In genomic region chr13:110417537-110417908, GRCh38 we compare ENCODE assay signal across 16 cellular contexts.
DNase-seq lines count a peak whose midpoint lies in the region; ATAC-seq, FAIRE-seq and TF ChIP-seq lines count a peak whose summit lies in the region.
"Had no signal": no experiment of that assay in that cellular context is flagged by ENCODE, and none has a peak within 500 bp of the region (broad histone marks: within the 10 kb centered on the region; RNA-seq: fewer than 3 reads in every experiment).

No MANE protein-coding gene starts in this region.

- H2BK120ac ChIP-seq in trophoblast cell (ENCODE audit: insufficient read depth, low read length, poor library complexity) = peak overlapping the region; percentile 89

- H4K12ac ChIP-seq in trophoblast cell (ENCODE audit: low read depth, low read length) = no peak overlapping the region

- no peak overlapping the region for H3K14ac ChIP-seq in trophoblast cell (ENCODE audit: low read length)

- H3K79me2 ChIP-seq in astrocyte (ENCODE audit: insufficient read depth, low read length) (peaks cover 33% of the 10 kb centered on the region), trophoblast cell (ENCODE audit: control insufficient read depth, insufficient read depth, low read length, poor library complexity) (peaks cover 12% of the 10 kb centered on the region)

- no peak for FAIRE-seq in astrocyte (lab: Jason Lieb, UNC)

- H3K36me3 Mint-ChIP-seq in astrocyte (ENCODE audit: low read depth, unreplicated experiment) = peaks cover 53% of the 10 kb centered on the region
- H3K36me3 Mint-ChIP-seq: naive B cell had no signal

- peaks cover 38% of the 10 kb centered on the region for H3K79me1 ChIP-seq in trophoblast cell (ENCODE audit: low read length)

- H2AFZ ChIP-seq in astrocyte (ENCODE audit: low read depth, low read length) (no peak overlapping the region), trophoblast cell (ENCODE audit: insufficient read depth, low read length, poor library complexity) (no peak overlapping the region)

- peaks cover 79% of the 10 kb centered on the region for H3K4me1 Mint-ChIP-seq in astrocyte (ENCODE audit: low read depth, unreplicated experiment)
- peaks cover 38% of the 10 kb centered on the region for H3K4me1 Mint-ChIP-seq in stimulated activated naive CD8-positive, alpha-beta T cell treated with anti-CD3 and anti-CD28 coated beads, Interleukin-15, amount 100 ng/mL, for 72 hours
- H3K4me1 Mint-ChIP-seq: naive B cell had no signal

- H3K9ac ChIP-seq in astrocyte (ENCODE audit: low read length) (no peak overlapping the region), trophoblast cell (ENCODE audit: low read length) (no peak overlapping the region)
- H3K9ac ChIP-seq: BLaER1 treated with 17β-estradiol and CSF1 and Interleukin-3, amounts not matched to agents 10 nM and 100 nM had no signal

- H3K27me3 Mint-ChIP-seq in astrocyte (ENCODE audit: low read depth, unreplicated experiment) = no peaks in the 10 kb centered on the region
- peaks cover 99% of the 10 kb centered on the region for H3K27me3 Mint-ChIP-seq in stimulated activated naive CD8-positive, alpha-beta T cell treated with anti-CD3 and anti-CD28 coated beads, Interleukin-15, amount 100 ng/mL, for 72 hours

- H3K9me3 ChIP-seq in astrocyte (ENCODE audit: insufficient read depth, low read depth, low read length) = no peaks in the 10 kb centered on the region
- no peaks in the 10 kb centered on the region for H3K9me3 ChIP-seq in trophoblast cell (ENCODE audit: insufficient read depth, low read depth, low read length)
- no peaks in the 10 kb centered on the region for H3K9me3 ChIP-seq in upper lobe of right lung
- H3K9me3 ChIP-seq: SJCRH30 had no signal

- peak overlapping the region; percentile 51 for H3K27ac Mint-ChIP-seq in astrocyte (ENCODE audit: unreplicated experiment)
- H3K27ac Mint-ChIP-seq in stimulated activated naive CD8-positive, alpha-beta T cell treated with anti-CD3 and anti-CD28 coated beads, Interleukin-15, amount 100 ng/mL, for 72 hours = no peak overlapping the region

- H3K36me3 ChIP-seq in astrocyte (ENCODE audit: insufficient read depth, low read length) = peaks cover 31% of the 10 kb centered on the region
- peaks cover 10 to 14% of the 10 kb centered on the region in 2 experiments for H3K36me3 ChIP-seq in trophoblast cell (ENCODE audit: control insufficient read depth in 1 of 2, insufficient read depth in 2 of 2, low read length in 2 of 2)
- H3K36me3 ChIP-seq in upper lobe of right lung = no peaks in the 10 kb centered on the region
- H3K36me3 ChIP-seq: BLaER1 treated with 17β-estradiol and CSF1 and Interleukin-3, amounts not matched to agents 10 nM and 100 nM had no signal

- H3K23ac ChIP-seq in trophoblast cell (ENCODE audit: low read length) = no peak overlapping the region

- intact Hi-C loops in upper lobe of right lung (cut with DNase I) = loop anchor here (10.0 kb wide), 1 partner anchor 193 kb away; no protein-coding TSS in a partner anchor

- H2BK12ac ChIP-seq in trophoblast cell (ENCODE audit: low read length) = no peak overlapping the region

- H3K4me3 Mint-ChIP-seq in astrocyte (ENCODE audit: unreplicated experiment) = no peak overlapping the region
- H3K4me3 Mint-ChIP-seq in stimulated activated naive CD8-positive, alpha-beta T cell treated with anti-CD3 and anti-CD28 coated beads, Interleukin-15, amount 100 ng/mL, for 72 hours = no peak overlapping the region
- H3K4me3 Mint-ChIP-seq: naive B cell had no signal

- no peak for ATAC-seq in upper lobe of right lung
- no peak for ATAC-seq in stimulated activated naive CD8-positive, alpha-beta T cell treated with anti-CD3 and anti-CD28 coated beads, Interleukin-15, amount 100 ng/mL, for 72 hours
- no peak for ATAC-seq in GM21526 (IDR thresholded peaks at IDR 0.05; ENCODE audit: low FRiP score, unreplicated experiment)
- no peak for ATAC-seq in GM21717 (IDR thresholded peaks at IDR 0.05; ENCODE audit: unreplicated experiment)
- ATAC-seq: stimulated activated naive CD8-positive, alpha-beta T cell treated with anti-CD3 and anti-CD28 coated beads, Interleukin-15, Interleukin-2, amounts not matched to agents 100 U/mL and 50 U/mL, for 24 hours had no signal

- no peak overlapping the region for H3K4me2 ChIP-seq in astrocyte (ENCODE audit: low read length)
- H3K4me2 ChIP-seq in trophoblast cell (ENCODE audit: low read length) = no peak overlapping the region

- H3K4ac ChIP-seq in trophoblast cell (ENCODE audit: low read depth, low read length) = no peak overlapping the region

- TF ChIP-seq CTCF in astrocyte (IDR thresholded peaks at IDR 0.05; ENCODE audit: insufficient read depth, low read depth, low read length) (no peak), fibroblast of villous mesenchyme (IDR thresholded peaks at IDR 0.05; ENCODE audit: insufficient read depth, low read depth, low read length) (no peak), upper lobe of right lung (IDR thresholded peaks at IDR 0.05) (no peak)

- H3K27ac ChIP-seq in astrocyte (ENCODE audit: low read depth, low read length) (no peak overlapping the region), trophoblast cell (ENCODE audit: low read depth, low read length) (peak overlapping the region; percentile 36), upper lobe of right lung (peak overlapping the region; percentile 68)
- H3K27ac ChIP-seq: BLaER1 treated with 17β-estradiol and CSF1 and Interleukin-3, amounts not matched to agents 10 nM and 100 nM; SJCRH30 had no signal

- no peak overlapping the region for H3K18ac ChIP-seq in trophoblast cell (ENCODE audit: low read length)

- no CpG with 5 or more reads among the region's 5 CpGs for WGBS in trophoblast cell (ENCODE audit: extremely low coverage, insufficient coverage, insufficient read length)

- H2AK5ac ChIP-seq in trophoblast cell (ENCODE audit: low read length) = no peak overlapping the region

- H3K4me3 ChIP-seq in astrocyte (ENCODE audit: insufficient read depth, low read depth, low read length) (no peak overlapping the region), fibroblast of villous mesenchyme (ENCODE audit: low read depth, low read length) (no peak overlapping the region), trophoblast cell (ENCODE audit: low read depth, low read length) (no peak overlapping the region), upper lobe of right lung (no peak overlapping the region)
- H3K4me3 ChIP-seq: BLaER1 treated with 17β-estradiol and CSF1 and Interleukin-3, amounts not matched to agents 10 nM and 100 nM; SJCRH30 had no signal

- H3K4me1 ChIP-seq in astrocyte (ENCODE audit: insufficient read depth, low read length) (peaks cover 50% of the 10 kb centered on the region), trophoblast cell (ENCODE audit: control insufficient read depth in 1 of 2, insufficient read depth in 2 of 2, low read length in 2 of 2) (peaks cover 32 to 49% of the 10 kb centered on the region in 2 experiments), upper lobe of right lung (peaks cover 24% of the 10 kb centered on the region)

- H3K27me3 ChIP-seq in astrocyte (ENCODE audit: insufficient read depth, low read length) = no peaks in the 10 kb centered on the region
- no peaks in the 10 kb centered on the region for H3K27me3 ChIP-seq in trophoblast cell (ENCODE audit: insufficient read depth, low read length)
- no peaks in the 10 kb centered on the region for H3K27me3 ChIP-seq in upper lobe of right lung
- H3K27me3 ChIP-seq: SJCRH30 had no signal

- no peaks in the 10 kb centered on the region for H3K9me3 Mint-ChIP-seq in astrocyte (ENCODE audit: unreplicated experiment)
- no peaks in the 10 kb centered on the region for H3K9me3 Mint-ChIP-seq in stimulated activated naive CD8-positive, alpha-beta T cell treated with anti-CD3 and anti-CD28 coated beads, Interleukin-15, amount 100 ng/mL, for 72 hours

- peak overlapping the region; percentile 67 for H4K91ac ChIP-seq in trophoblast cell (ENCODE audit: low read depth, low read length)

- H2BK5ac ChIP-seq in trophoblast cell (ENCODE audit: low read depth, low read length, poor library complexity) = peak overlapping the region; percentile 93

- peaks cover 4% of the 10 kb centered on the region for H4K20me1 ChIP-seq in astrocyte (ENCODE audit: insufficient read depth, low read length)

- H4K8ac ChIP-seq in trophoblast cell (ENCODE audit: low read depth, low read length) = no peak overlapping the region

- DNase-seq in astrocyte (ENCODE audit: low read depth) (no peak), fibroblast of villous mesenchyme (ENCODE audit: low read depth) (peak; percentile 76), trophoblast cell (no peak), upper lobe of right lung (no peak)
- DNase-seq in stimulated activated naive CD8-positive, alpha-beta T cell treated with anti-CD3 and anti-CD28 coated beads, Interleukin-15, amount 100 ng/mL, for 72 hours = no peak
- DNase-seq: activated gamma-delta T cell; kidney glomerular epithelial cell; naive B cell; NCI-H187; NCI-H446 treated with DMSO at 0.1 percent for 48 hours; SJCRH30; stimulated activated CD4-positive, alpha-beta T cell treated with anti-CD3 and anti-CD28 coated beads, Interleukin-15, amount 100 ng/mL, for 24 hours; stimulated activated naive CD8-positive, alpha-beta T cell treated with anti-CD3 and anti-CD28 coated beads, Interleukin-15, Interleukin-2, amounts not matched to agents 100 U/mL and 50 U/mL, for 24 hours had no signal
